In the genomic region with DNA sequence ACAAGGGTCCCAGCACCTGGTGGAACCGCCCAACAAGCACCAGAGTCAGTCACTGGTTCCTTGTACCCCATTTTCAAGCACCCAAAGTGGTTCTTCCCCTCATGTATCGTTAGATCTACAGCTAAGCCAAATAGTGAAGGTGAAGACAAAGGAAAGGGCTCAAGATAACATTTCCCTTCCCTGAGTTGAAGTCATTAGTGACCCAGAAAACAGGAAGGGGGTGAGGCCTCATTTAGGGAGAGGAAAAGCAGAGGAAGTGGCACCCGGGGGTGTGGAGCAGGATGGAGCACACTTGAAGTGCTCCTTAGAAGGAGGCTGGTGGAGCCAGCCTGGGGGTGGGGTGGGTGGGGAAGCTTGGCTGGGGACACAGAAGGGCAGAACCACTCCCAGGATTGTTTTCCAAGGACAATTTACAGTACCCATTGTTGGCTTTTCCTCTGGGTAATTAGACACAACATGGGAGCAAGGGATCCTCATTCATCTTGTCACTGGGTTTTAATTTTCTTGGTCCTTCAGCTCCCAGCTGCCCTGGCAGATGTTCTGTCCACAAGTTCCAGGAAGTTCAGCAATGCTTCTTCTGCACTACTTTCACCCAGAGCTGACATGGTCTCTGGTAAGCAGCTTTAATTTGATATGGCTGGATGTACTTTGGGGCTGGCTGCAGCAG, we compare ENCODE assay signal across 9 cellular contexts.
DNase-seq lines count a peak whose midpoint lies in the region; ATAC-seq and TF ChIP-seq lines count a peak whose summit lies in the region.
"Had no signal": no experiment of that assay in that cellular context is flagged by ENCODE, and none has a peak within 500 bp of the region (broad histone marks: within the 10 kb centered on the region; RNA-seq: fewer than 3 reads in every experiment).

No MANE protein-coding gene starts in this region.

- H3K9me3 Mint-ChIP-seq in activated CD4-positive, alpha-beta memory T cell treated with anti-CD3 and anti-CD28 coated beads, Interleukin-2, amount 10 ng/mL, durations not matched to agents 7 days and 5 days: no peaks in the 10 kb centered on the region
- no peaks in the 10 kb centered on the region for H3K9me3 Mint-ChIP-seq in activated CD4-positive, alpha-beta memory T cell treated with anti-CD3 and anti-CD28 coated beads for 36 hours

- no peaks in the 10 kb centered on the region for H3K9me3 ChIP-seq in transverse colon

- CTCF ChIA-PET in activated CD4-positive, alpha-beta memory T cell treated with anti-CD3 and anti-CD28 coated beads, Interleukin-2, amount 10 ng/mL, durations not matched to agents 7 days and 5 days (lab: Charles Lee): interaction anchor here (1.0 kb wide), 1 partner anchor 41 kb away, joined by 3 read pairs; no protein-coding TSS in a partner anchor
- CTCF ChIA-PET in activated CD4-positive, alpha-beta memory T cell treated with anti-CD3 and anti-CD28 coated beads for 36 hours (lab: Charles Lee): interaction anchor here (0.6 kb wide), 2 partner anchors 16 to 1588 kb away, joined by 3 to 4 read pairs; no protein-coding TSS in a partner anchor

- intact Hi-C loops in activated CD4-positive, alpha-beta memory T cell treated with anti-CD3 and anti-CD28 coated beads for 36 hours (cut with micrococcal nuclease): no loop called here
- intact Hi-C loops in left ventricle myocardium superior (cut with micrococcal nuclease): no loop called here
- intact Hi-C loops in transverse colon (cut with DNase I; ENCODE audit: low total_unique reads): no loop called here

- no peak overlapping the region for H3K4me3 ChIP-seq in transverse colon

- TF ChIP-seq POLR2A in transverse colon (IDR thresholded peaks at IDR 0.05): no peak

- peaks cover 39% of the 10 kb centered on the region for H3K4me1 Mint-ChIP-seq in activated CD4-positive, alpha-beta memory T cell treated with anti-CD3 and anti-CD28 coated beads, Interleukin-2, amount 10 ng/mL, durations not matched to agents 7 days and 5 days
- peaks cover 11% of the 10 kb centered on the region for H3K4me1 Mint-ChIP-seq in activated CD4-positive, alpha-beta memory T cell treated with anti-CD3 and anti-CD28 coated beads for 36 hours (ENCODE audit: low read depth)

- no peaks in the 10 kb centered on the region for H3K36me3 ChIP-seq in transverse colon

- in situ Hi-C loops in transverse colon (cut with MboI; ENCODE audit: low pct_ligation_motif_present in 1 of 4, low pct_unique_long_range_greater_than_20kb in 1 of 4, low sequenced_read_pairs in 3 of 4): no loop called here

- TF ChIP-seq EP300 in transverse colon (IDR thresholded peaks at IDR 0.05; ENCODE audit: low read depth): no peak

- no peaks in the 10 kb centered on the region for H3K36me3 Mint-ChIP-seq in activated CD4-positive, alpha-beta memory T cell treated with anti-CD3 and anti-CD28 coated beads, Interleukin-2, amount 10 ng/mL, durations not matched to agents 7 days and 5 days (ENCODE audit: low read depth)
- H3K36me3 Mint-ChIP-seq in activated CD4-positive, alpha-beta memory T cell treated with anti-CD3 and anti-CD28 coated beads for 36 hours: no peaks in the 10 kb centered on the region

- peaks cover 16 to 67% (median 36%) of the 10 kb centered on the region in 4 donors for H3K4me1 ChIP-seq in transverse colon

- TF ChIP-seq CTCF in transverse colon (IDR thresholded peaks at IDR 0.05) (no peak), GM20000 (IDR thresholded peaks at IDR 0.05; ENCODE audit: extremely low read depth, missing control alignments) (no peak)

- WGBS in transverse colon (ENCODE audit: low coverage in 1 of 2), 2 donors: 63 to 83% methylated on average over 1 to 3 of the region's 3 CpGs

- H3K27me3 ChIP-seq in transverse colon: no peaks in the 10 kb centered on the region

- H3K27me3 Mint-ChIP-seq in activated CD4-positive, alpha-beta memory T cell treated with anti-CD3 and anti-CD28 coated beads, Interleukin-2, amount 10 ng/mL, durations not matched to agents 7 days and 5 days: peaks cover 1% of the 10 kb centered on the region
- H3K27me3 Mint-ChIP-seq in activated CD4-positive, alpha-beta memory T cell treated with anti-CD3 and anti-CD28 coated beads for 36 hours: no peaks in the 10 kb centered on the region

- peak overlapping the region; percentile 38 to 59 (median 48) for H3K27ac ChIP-seq in transverse colon

- ATAC-seq in left ventricle myocardium superior: peak; percentile 36
- ATAC-seq in GM21390 (IDR thresholded peaks at IDR 0.05; ENCODE audit: unreplicated experiment): no peak
- no peak for ATAC-seq in HG03108 (IDR thresholded peaks at IDR 0.05; ENCODE audit: unreplicated experiment)

- peak overlapping the region; percentile 13 for H3K27ac Mint-ChIP-seq in activated CD4-positive, alpha-beta memory T cell treated with anti-CD3 and anti-CD28 coated beads, Interleukin-2, amount 10 ng/mL, durations not matched to agents 7 days and 5 days
- H3K27ac Mint-ChIP-seq in activated CD4-positive, alpha-beta memory T cell treated with anti-CD3 and anti-CD28 coated beads for 36 hours: no peak overlapping the region

- POLR2A ChIA-PET in activated CD4-positive, alpha-beta memory T cell treated with anti-CD3 and anti-CD28 coated beads, Interleukin-2, amount 10 ng/mL, durations not matched to agents 7 days and 5 days (lab: Charles Lee): interaction anchor here (1.1 to 1.7 kb wide), 2 partner anchors 12 to 18 kb away, joined by 4 to 5 read pairs; no protein-coding TSS in a partner anchor
- POLR2A ChIA-PET in activated CD4-positive, alpha-beta memory T cell treated with anti-CD3 and anti-CD28 coated beads for 36 hours (lab: Charles Lee): no interaction called here

- no peak overlapping the region for H3K4me3 Mint-ChIP-seq in activated CD4-positive, alpha-beta memory T cell treated with anti-CD3 and anti-CD28 coated beads, Interleukin-2, amount 10 ng/mL, durations not matched to agents 7 days and 5 days
- H3K4me3 Mint-ChIP-seq in activated CD4-positive, alpha-beta memory T cell treated with anti-CD3 and anti-CD28 coated beads for 36 hours: no peak overlapping the region

- peak; percentile 15 for DNase-seq in activated CD4-positive, alpha-beta memory T cell treated with anti-CD3 and anti-CD28 coated beads, Interleukin-2, amount 10 ng/mL, durations not matched to agents 7 days and 5 days
- DNase-seq in activated CD4-positive, alpha-beta memory T cell treated with anti-CD3 and anti-CD28 coated beads for 36 hours: no peak
- DNase-seq in SKM-1 treated with dmso at 0.1 percent for 144 hours (lab: John Stamatoyannopoulos, UW; ENCODE audit: unreplicated experiment) (peak; percentile 47), left ventricle myocardium superior (no peak), transverse colon (no peak), GM20000 (ENCODE audit: low spot score) (no peak)
- DNase-seq: NCI-H2171 had no signal

Comparison
In these comparisons a context has a peak if more than half of its experiments do, and no peak if none do; other contexts are left out.
1. DNase-seq: peak in activated CD4-positive, alpha-beta memory T cell treated with anti-CD3 and anti-CD28 coated beads, Interleukin-2, amount 10 ng/mL, durations not matched to agents 7 days and 5 days (single experiment) and SKM-1 treated with dmso at 0.1 percent for 144 hours (single experiment); none in activated CD4-positive, alpha-beta memory T cell treated with anti-CD3 and anti-CD28 coated beads for 36 hours (single experiment), left ventricle myocardium superior (single experiment), transverse colon (single experiment) and GM20000 (single experiment).